Comparison of ENCODE assay signal across 14 cellular contexts in the genomic region with DNA sequence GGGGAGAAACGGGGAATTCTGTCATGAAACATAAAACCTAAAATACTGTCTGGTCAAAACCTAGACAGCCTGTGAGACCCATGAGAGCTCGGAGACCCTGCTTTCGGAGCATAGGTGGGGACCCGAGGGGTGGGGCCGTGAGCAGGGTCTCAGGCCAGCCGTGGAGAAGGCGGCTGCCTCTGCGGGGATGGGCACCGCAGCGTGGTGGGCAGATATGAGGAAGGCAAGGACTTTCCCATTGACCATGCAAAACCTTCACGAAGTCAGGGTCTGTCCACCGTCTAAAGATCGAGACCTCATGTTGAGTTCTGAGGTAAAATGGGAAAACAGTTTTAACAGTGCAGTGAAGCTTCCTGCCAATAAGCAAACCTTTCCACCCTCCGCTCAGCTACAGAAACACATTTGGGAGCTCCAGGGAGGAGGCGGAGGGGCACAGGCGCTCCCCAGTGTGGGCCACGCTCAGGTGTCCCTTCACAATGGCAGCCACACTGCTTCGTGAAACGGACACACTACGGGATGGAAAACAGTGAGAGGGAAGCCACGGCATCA.
DNase-seq lines count a peak whose midpoint lies in the region; ATAC-seq and TF ChIP-seq lines count a peak whose summit lies in the region.
"Had no signal": no experiment of that assay in that cellular context is flagged by ENCODE, and none has a peak within 500 bp of the region (broad histone marks: within the 10 kb centered on the region; RNA-seq: fewer than 3 reads in every experiment).

No MANE protein-coding gene starts in this region.

- no peaks in the 10 kb centered on the region for H3K36me3 ChIP-seq in neural progenitor cell
- H3K36me3 ChIP-seq in transverse colon = no peaks in the 10 kb centered on the region
- H3K36me3 ChIP-seq in A673 (ENCODE audit: insufficient read depth, low read length, poor library complexity, severe bottlenecking) = no peaks in the 10 kb centered on the region
- no peaks in the 10 kb centered on the region for H3K36me3 ChIP-seq in MG63

- POLR2A ChIA-PET in A673 (lab: Charles Lee; ENCODE audit: low non-redundant PET) = no interaction called here

- no peaks in the 10 kb centered on the region for H3K79me2 ChIP-seq in neural progenitor cell (ENCODE audit: low read depth)

- no peaks in the 10 kb centered on the region for H3K27me3 ChIP-seq in neural progenitor cell
- no peaks in the 10 kb centered on the region for H3K27me3 ChIP-seq in transverse colon
- H3K27me3 ChIP-seq in A673 (replicated peaks; ENCODE audit: insufficient read depth, low read depth, low read length, poor library complexity) = no peaks in the 10 kb centered on the region
- no peaks in the 10 kb centered on the region for H3K27me3 ChIP-seq in MG63

- in situ Hi-C loops in transverse colon (cut with MboI; ENCODE audit: low pct_ligation_motif_present in 1 of 4, low pct_unique_long_range_greater_than_20kb in 1 of 4, low sequenced_read_pairs in 3 of 4) = no loop called here

- no peak for TF ChIP-seq POLR2A in transverse colon (IDR thresholded peaks at IDR 0.05)

- H3K4me1 Mint-ChIP-seq in brain = peaks cover 74% of the 10 kb centered on the region
- H3K4me1 Mint-ChIP-seq in neural progenitor cell = peaks cover 68% of the 10 kb centered on the region
- no peaks in the 10 kb centered on the region for H3K4me1 Mint-ChIP-seq in T-helper 17 cell
- H3K4me1 Mint-ChIP-seq: stimulated activated effector memory CD8-positive, alpha-beta T cell treated with anti-CD3 and anti-CD28 coated beads, Interleukin-12 subunit alpha, Interleukin-12 subunit beta, amount 100 ng/mL, for 72 hours had no signal

- no peak overlapping the region for H3K4me2 ChIP-seq in neural progenitor cell

- H3K4me1 ChIP-seq in neural progenitor cell (peaks cover 22% of the 10 kb centered on the region), transverse colon (peaks cover 0 to 30% (median 2%) of the 10 kb centered on the region in 4 donors), A673 (ENCODE audit: insufficient read depth, low read length, poor library complexity, severe bottlenecking) (no peaks in the 10 kb centered on the region)

- no peak for DNase-seq in foreskin fibroblast
- no peak for DNase-seq in neural progenitor cell (ENCODE audit: low spot score)
- no peak for DNase-seq in transverse colon
- no peak for DNase-seq in A673 (ENCODE audit: low spot score)
- no peak for DNase-seq in T-helper 17 cell
- DNase-seq in MG63 = no peak
- DNase-seq: activated CD4-positive, alpha-beta T cell treated with anti-CD3 and anti-CD28 coated beads, Interleukin-2, amount 50 U/mL, for 48 hours; CD4-positive, alpha-beta T cell; NCI-H1048; NCI-H510A; T1000 had no signal

- ATAC-seq in T-helper 17 cell = no peak
- ATAC-seq: Panc1; stimulated activated effector memory CD8-positive, alpha-beta T cell treated with anti-CD3 and anti-CD28 coated beads, Interleukin-12 subunit alpha, Interleukin-12 subunit beta, amount 100 ng/mL, for 72 hours had no signal

- 72 to 78% methylated on average over 4 to 21 of the region's 21 CpGs for WGBS in transverse colon (ENCODE audit: low coverage in 1 of 2), 2 donors

- peak overlapping the region; percentile 21 to 25 for H3K4me3 ChIP-seq in foreskin fibroblast (ENCODE audit: low read depth in 1 of 2, low read length in 2 of 2)
- H3K4me3 ChIP-seq in neural progenitor cell = no peak overlapping the region
- H3K4me3 ChIP-seq in transverse colon = no peak overlapping the region
- H3K4me3 ChIP-seq in A673 (ENCODE audit: low read depth, low read length, poor library complexity, severe bottlenecking) = no peak overlapping the region
- no peak overlapping the region for H3K4me3 ChIP-seq in MG63

- H3F3A ChIP-seq in neural progenitor cell (ENCODE audit: low read depth) = no peaks in the 10 kb centered on the region

- no peak overlapping the region for H3K9ac ChIP-seq in neural progenitor cell

- BruUV-seq in A673 (replicated peaks; lab: Mats Ljungman, UMichigan) = no TSS peak

- no peak overlapping the region for H3K27ac ChIP-seq in neural progenitor cell
- peak overlapping the region; percentile 67 to 84 (median 72) for H3K27ac ChIP-seq in transverse colon
- no peak overlapping the region for H3K27ac ChIP-seq in A673 (ENCODE audit: low read depth, low read length, poor library complexity, severe bottlenecking)

- H2AFZ ChIP-seq in neural progenitor cell (replicated peaks) = no peak overlapping the region

- H3K9me3 ChIP-seq in neural progenitor cell (ENCODE audit: low read depth) (no peaks in the 10 kb centered on the region), transverse colon (no peaks in the 10 kb centered on the region), A673 (ENCODE audit: low read depth, low read length, poor library complexity, severe bottlenecking) (no peaks in the 10 kb centered on the region), T-helper 17 cell (ENCODE audit: control insufficient read depth, low read length, poor library complexity, severe bottlenecking) (no peaks in the 10 kb centered on the region), MG63 (no peaks in the 10 kb centered on the region)

- TF ChIP-seq EP300 in transverse colon (IDR thresholded peaks at IDR 0.05; ENCODE audit: low read depth) = no peak

- intact Hi-C loops in transverse colon (cut with DNase I; ENCODE audit: low total_unique reads) = no loop called here
- intact Hi-C loops in A673 (cut with micrococcal nuclease; ENCODE audit: unreplicated experiment) = no loop called here

- no peaks in the 10 kb centered on the region for H4K20me1 ChIP-seq in neural progenitor cell (ENCODE audit: low read depth)

- TF ChIP-seq CTCF in brain (conservative IDR thresholded peaks at IDR 0.05) (no peak), foreskin fibroblast (IDR thresholded peaks at IDR 0.05; ENCODE audit: low read depth, low read length) (no peak), neural progenitor cell (IDR thresholded peaks at IDR 0.05) (no peak), transverse colon (IDR thresholded peaks at IDR 0.05) (no peak), A673 (conservative IDR thresholded peaks at IDR 0.05; ENCODE audit: low read depth, low read length) (no peak)

- H3K36me3 Mint-ChIP-seq in brain (peaks cover 16% of the 10 kb centered on the region), neural progenitor cell (peaks cover 19% of the 10 kb centered on the region), T-helper 17 cell (ENCODE audit: low read depth) (peaks cover 3% of the 10 kb centered on the region)
- H3K36me3 Mint-ChIP-seq: stimulated activated effector memory CD8-positive, alpha-beta T cell treated with anti-CD3 and anti-CD28 coated beads, Interleukin-12 subunit alpha, Interleukin-12 subunit beta, amount 100 ng/mL, for 72 hours had no signal

- peak overlapping the region; percentile 48 to 88 (median 81) for H3K27ac Mint-ChIP-seq in brain
- H3K27ac Mint-ChIP-seq in neural progenitor cell = peak overlapping the region; percentile 68
- H3K27ac Mint-ChIP-seq in T-helper 17 cell = no peak overlapping the region
- H3K27ac Mint-ChIP-seq: CD4-positive, alpha-beta T cell; stimulated activated effector memory CD8-positive, alpha-beta T cell treated with anti-CD3 and anti-CD28 coated beads, Interleukin-12 subunit alpha, Interleukin-12 subunit beta, amount 100 ng/mL, for 72 hours had no signal

- H3K27me3 Mint-ChIP-seq in brain (no peaks in the 10 kb centered on the region), neural progenitor cell (ENCODE audit: insufficient read depth, low read depth) (peaks cover 10% of the 10 kb centered on the region), T-helper 17 cell (peaks cover 51% of the 10 kb centered on the region)

- CTCF ChIA-PET in A673 (lab: Charles Lee) = no interaction called here

- H3K9me3 Mint-ChIP-seq in brain (peaks cover 0 to 5% (median 2%) of the 10 kb centered on the region in 5 experiments), neural progenitor cell (peaks cover 6% of the 10 kb centered on the region)
- H3K9me3 Mint-ChIP-seq: stimulated activated effector memory CD8-positive, alpha-beta T cell treated with anti-CD3 and anti-CD28 coated beads, Interleukin-12 subunit alpha, Interleukin-12 subunit beta, amount 100 ng/mL, for 72 hours had no signal

- peak overlapping the region in 3 of 5 experiments; percentile 3 to 51 (median 24) for H3K4me3 Mint-ChIP-seq in brain
- H3K4me3 Mint-ChIP-seq in neural progenitor cell = no peak overlapping the region
- no peak overlapping the region for H3K4me3 Mint-ChIP-seq in T-helper 17 cell
- H3K4me3 Mint-ChIP-seq: CD4-positive, alpha-beta T cell; stimulated activated effector memory CD8-positive, alpha-beta T cell treated with anti-CD3 and anti-CD28 coated beads, Interleukin-12 subunit alpha, Interleukin-12 subunit beta, amount 100 ng/mL, for 72 hours had no signal

Comparison
In these comparisons a context has a peak if more than half of its experiments do, and no peak if none do; other contexts are left out.
1. H3K4me3 Mint-ChIP-seq: peak in brain (3 of 5); none in neural progenitor cell (single experiment) and T-helper 17 cell (single experiment).
2. H3K4me3 ChIP-seq: peak in foreskin fibroblast (2 of 2); none in neural progenitor cell (single experiment), transverse colon (0 of 4), A673 (single experiment) and MG63 (single experiment).
3. H3K27ac ChIP-seq: peak in transverse colon (4 of 4); none in neural progenitor cell (single experiment) and A673 (single experiment).